ENCODE assay signal across 9 cellular contexts in the genomic region with DNA sequence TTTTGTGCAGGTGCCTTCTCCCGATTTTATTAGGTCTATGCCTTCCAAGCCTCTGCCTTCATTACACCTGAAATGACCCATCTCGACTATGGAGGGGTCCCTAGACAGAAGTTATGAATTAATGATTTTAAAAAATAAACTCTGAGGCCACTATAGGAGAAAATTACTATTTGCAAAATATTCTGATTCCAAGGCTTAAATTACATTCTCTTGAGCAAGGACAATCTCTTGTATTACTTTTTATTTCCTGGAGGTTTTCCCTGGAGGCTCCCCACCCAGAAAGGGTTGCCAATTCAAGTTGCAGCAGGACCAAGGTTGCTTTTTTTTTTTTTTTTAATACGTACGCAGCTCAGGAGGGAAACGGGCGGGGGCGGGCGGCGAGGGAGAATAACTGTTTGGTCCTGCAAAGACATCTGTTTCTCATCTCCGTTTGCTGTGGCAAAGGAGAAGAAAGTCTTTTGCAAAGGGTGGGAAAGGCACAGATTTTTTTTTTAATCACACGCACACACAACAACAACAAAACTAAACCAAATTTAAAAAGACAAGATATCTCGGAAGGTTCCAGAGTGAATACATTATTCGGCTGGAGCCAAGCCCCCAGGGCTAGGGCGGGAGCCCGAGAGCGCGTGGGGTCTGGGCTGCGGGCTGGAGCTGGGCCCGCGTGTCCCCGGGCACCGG. TPM values are rescaled to one million over a fixed set of nuclear protein-coding genes. Genes with fewer than 3 reads are reported as not detected.
DNase-seq lines count a peak whose midpoint lies in the region; ATAC-seq, FAIRE-seq and TF ChIP-seq lines count a peak whose summit lies in the region.
"Had no signal": no experiment of that assay in that cellular context is flagged by ENCODE, and none has a peak within 500 bp of the region (broad histone marks: within the 10 kb centered on the region; RNA-seq: fewer than 3 reads in every experiment).

No MANE protein-coding gene starts in this region.

- peaks cover 6% of the 10 kb centered on the region for H3K27me3 ChIP-seq in colonic mucosa
- H3K27me3 ChIP-seq in muscle layer of colon (ENCODE audit: control insufficient read depth in 1 of 2, insufficient read depth in 2 of 2, low read length in 2 of 2): no peaks in the 10 kb centered on the region

- no peak for ATAC-seq in GM21723 (IDR thresholded peaks at IDR 0.05; ENCODE audit: unreplicated experiment)
- no peak for ATAC-seq in HG03571 (IDR thresholded peaks at IDR 0.05; ENCODE audit: unreplicated experiment)

- TF ChIP-seq CTCF in AG04449 (IDR thresholded peaks at IDR 0.05; ENCODE audit: insufficient read depth, low read length, missing control alignments): no peak
- TF ChIP-seq CTCF in colonic mucosa (IDR thresholded peaks at IDR 0.05): no peak

- POLR2A ChIA-PET in AG04449 (lab: Yijun Ruan, JAX): no interaction called here

- intact Hi-C loops in colonic mucosa (cut with DNase I): no loop called here

- H3K4me1 ChIP-seq in colonic mucosa (no peaks in the 10 kb centered on the region), muscle layer of colon (ENCODE audit: insufficient read depth, low read length) (peaks cover 46% of the 10 kb centered on the region)

- no peak for TF ChIP-seq POLR2A in GM12892 (IDR thresholded peaks at IDR 0.05; ENCODE audit: low read depth, low read length)

- no peak overlapping the region for H3K27ac ChIP-seq in colonic mucosa
- H3K27ac ChIP-seq in muscle layer of colon (ENCODE audit: low read depth, low read length): peak overlapping the region; percentile 87

- H3K9ac ChIP-seq in colonic mucosa (ENCODE audit: low read depth in 2 of 2, low read length in 2 of 2) (peak overlapping the region in 1 of 2 donors; percentile 31), muscle layer of colon (ENCODE audit: low read length) (no peak overlapping the region)

- DNase-seq in AG04449 (ENCODE audit: low read depth, low spot score): no peak
- peak; percentile 21 for DNase-seq in NCI-H1105 treated with DMSO at 0.1 percent for 48 hours (lab: John Stamatoyannopoulos, UW)
- no peak for DNase-seq in colonic mucosa
- DNase-seq in GM12892 (ENCODE audit: insufficient read length): no peak
- DNase-seq in SW480 (ENCODE audit: low spot score): no peak

- H3K36me3 ChIP-seq in colonic mucosa: no peaks in the 10 kb centered on the region
- no peaks in the 10 kb centered on the region for H3K36me3 ChIP-seq in muscle layer of colon (ENCODE audit: insufficient read depth, low read length)

- H3K4me3 ChIP-seq in AG04449 (ENCODE audit: low read depth, low read length) (peak overlapping the region; percentile 58), colonic mucosa (peak overlapping the region; percentile 51), muscle layer of colon (ENCODE audit: low read depth in 1 of 2, low read length in 2 of 2) (peak overlapping the region; percentile 38 to 51)
- H3K4me3 ChIP-seq: GM12878 had no signal

- CTCF ChIA-PET in AG04449 (lab: Yijun Ruan, JAX): interaction anchor here (1.6 kb wide), 1 partner anchor 7 kb away, joined by 4 read pairs; no protein-coding TSS in a partner anchor

- no peak for FAIRE-seq in GM12892 (lab: Jason Lieb, UNC)
- FAIRE-seq: GM12878 had no signal

- H3K9me3 ChIP-seq in colonic mucosa (no peaks in the 10 kb centered on the region), muscle layer of colon (ENCODE audit: low read length) (no peaks in the 10 kb centered on the region)

RNA-seq across cellular contexts. Expression of a gene that starts 0.6 kb away (rescaled TPM):
- 1 to 10 TPM; 4.2 to 4.6 TPM for total RNA-seq in colonic mucosa
- polyA plus RNA-seq in GM12892 (2012; ENCODE audit: missing spikeins): not detected
- total RNA-seq: GM12878 had no signal
- polyA plus RNA-seq: GM12878 had no signal
